8 cellular contexts compared by ENCODE assay signal in the genomic region with DNA sequence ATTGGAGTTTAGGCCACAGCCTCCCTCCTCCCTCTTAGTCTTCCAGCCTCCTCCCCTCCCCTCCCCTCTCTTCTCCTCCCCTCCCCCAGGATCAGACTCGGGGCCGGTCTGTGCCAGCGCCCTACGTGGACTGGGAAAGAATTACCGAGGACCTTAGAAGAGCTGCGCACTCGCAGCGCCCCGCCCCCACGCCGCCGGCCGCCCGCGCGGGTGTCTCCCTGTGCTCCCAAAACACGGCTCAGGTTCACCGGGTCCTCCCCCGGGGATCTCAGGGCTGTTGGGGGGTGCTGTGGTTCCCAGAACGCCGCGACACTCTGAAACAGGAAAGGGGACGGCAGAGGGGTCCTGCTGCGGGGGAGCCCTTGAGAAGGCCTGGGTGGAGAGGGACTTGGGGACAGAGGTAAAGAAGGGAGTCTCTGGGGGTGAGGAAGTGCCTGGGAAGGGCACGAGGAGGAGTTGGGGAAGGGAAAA.
DNase-seq lines count a peak whose midpoint lies in the region; ATAC-seq and TF ChIP-seq lines count a peak whose summit lies in the region.

No MANE protein-coding gene starts in this region.

- TF ChIP-seq EP300 in SK-N-SH (IDR thresholded peaks at IDR 0.05; ENCODE audit: borderline replicate concordance in 1 of 2, low read depth in 1 of 2, low read length in 1 of 2) = peak; percentile 33 to 70; a peak in 3 of 4 replicates

- H3K27me3 ChIP-seq in SK-N-SH (ENCODE audit: insufficient read depth) (no peaks in the 10 kb centered on the region), adipocyte (replicated peaks; ENCODE audit: control insufficient read depth, insufficient read depth, low read length) (no peaks in the 10 kb centered on the region), osteoblast (ENCODE audit: insufficient read depth, low read length) (no peaks in the 10 kb centered on the region)

- H3K79me2 ChIP-seq in SK-N-SH (ENCODE audit: insufficient read depth) (no peaks in the 10 kb centered on the region), osteoblast (ENCODE audit: insufficient read depth, low read length) (no peaks in the 10 kb centered on the region)

- ATAC-seq in HG03460 (IDR thresholded peaks at IDR 0.05; ENCODE audit: unreplicated experiment) (no peak), HG03520 (IDR thresholded peaks at IDR 0.05; ENCODE audit: unreplicated experiment) (no peak)

- H3K9ac ChIP-seq in SK-N-SH (no peak overlapping the region), adipocyte (ENCODE audit: low read length) (peak overlapping the region; percentile 38)

- in situ Hi-C loops in Caki2 (cut with HindIII; ENCODE audit: low pct_unique_long_range_greater_than_20kb, low sequenced_read_pairs) = no loop called here

- H2AFZ ChIP-seq in SK-N-SH (ENCODE audit: low read depth) (0 out of 2 replicates have a peak overlapping the region, but pooled peaks have one; percentile 56), osteoblast (ENCODE audit: low read length) (no peak overlapping the region)

- H3K4me3 ChIP-seq in SK-N-SH (ENCODE audit: low read depth in 2 of 2, low read length in 1 of 2) (no peak overlapping the region), adipocyte (ENCODE audit: low read length) (peak overlapping the region; percentile 56), osteoblast (ENCODE audit: insufficient read depth, low read length) (no peak overlapping the region)

- intact Hi-C loops in cardiac septum (cut with DNase I) = loop anchor here (5.0 kb wide), 1 partner anchor 190 kb away; no protein-coding TSS in a partner anchor

- H3K4me2 ChIP-seq in SK-N-SH (no peak overlapping the region), osteoblast (ENCODE audit: insufficient read depth, low read length) (no peak overlapping the region)

- DNase-seq in Caki2 (ENCODE audit: low read depth) (peak; percentile 67), M059J (ENCODE audit: low read depth) (peak; percentile 78), SK-N-SH (peak; percentile 90), adipocyte (ENCODE audit: low read depth) (peak; percentile 74), cardiac septum (ENCODE audit: low spot score) (peak; percentile 93), osteoblast (ENCODE audit: insufficient read length, low spot score, missing footprints) (peak; percentile 87)

- TF ChIP-seq CTCF in SK-N-SH (IDR thresholded peaks at IDR 0.05) (no peak), osteoblast (IDR thresholded peaks at IDR 0.05; ENCODE audit: extremely low read depth, low read depth, low read length) (no peak)

- POLR2A ChIA-PET in SK-N-SH (lab: Yijun Ruan, JAX) = interaction anchor here (1.6 kb wide), 1 partner anchor 120 kb away, joined by 6 read pairs; no protein-coding TSS in a partner anchor

- H3K27ac ChIP-seq in SK-N-SH (ENCODE audit: low read depth in 2 of 2, low read length in 1 of 2) = peak overlapping the region in 1 of 2 experiments; percentile 13; a peak in 1 of 4 replicates
- no peak overlapping the region for H3K27ac ChIP-seq in osteoblast (ENCODE audit: low read depth, low read length)

- H4K20me1 ChIP-seq in SK-N-SH (ENCODE audit: insufficient read depth) (no peaks in the 10 kb centered on the region), osteoblast (ENCODE audit: insufficient read depth, low read length) (no peaks in the 10 kb centered on the region)

- H3K4me1 ChIP-seq in SK-N-SH (ENCODE audit: control insufficient read depth in 1 of 2, insufficient read depth in 2 of 2, low read depth in 1 of 2, low read length in 1 of 2) (peaks cover 12 to 18% of the 10 kb centered on the region in 2 experiments; a peak in 3 of 4 replicates), adipocyte (ENCODE audit: control insufficient read depth, insufficient read depth, low read length) (peaks cover 19% of the 10 kb centered on the region), osteoblast (ENCODE audit: insufficient read depth, low read length) (peaks cover 9% of the 10 kb centered on the region)

- H3K36me3 ChIP-seq in SK-N-SH (replicated peaks in 1 of 2; ENCODE audit: control insufficient read depth in 1 of 2, insufficient read depth in 2 of 2, low read length in 1 of 2) = no peaks in the 10 kb centered on the region
- H3K36me3 ChIP-seq in adipocyte (ENCODE audit: control insufficient read depth, insufficient read depth, low read length, severe bottlenecking) = no peaks in the 10 kb centered on the region
- no peaks in the 10 kb centered on the region for H3K36me3 ChIP-seq in osteoblast (ENCODE audit: insufficient read depth, low read length)

- no peaks in the 10 kb centered on the region for H3K9me2 ChIP-seq in SK-N-SH

- 7% methylated on average over 24 of the region's 25 CpGs for WGBS in SK-N-SH (ENCODE audit: low lambda C conversion rate)

- peak; percentile 45 for TF ChIP-seq RAD21 in SK-N-SH (IDR thresholded peaks at IDR 0.05; ENCODE audit: low read length)

- no peaks in the 10 kb centered on the region for H3K9me3 ChIP-seq in SK-N-SH
- no peaks in the 10 kb centered on the region for H3K9me3 ChIP-seq in adipocyte (ENCODE audit: control insufficient read depth, low read length)
- H3K9me3 ChIP-seq in osteoblast (ENCODE audit: low read depth, low read length) = no peaks in the 10 kb centered on the region

- no peaks in the 10 kb centered on the region for H3F3A ChIP-seq in SK-N-SH (replicated peaks; ENCODE audit: insufficient read depth)

- CTCF ChIA-PET in SK-N-SH (lab: Yijun Ruan, JAX) = no interaction called here

TF ChIP-seq in SK-N-SH, 30 proteins besides CTCF, POLR2A, EP300 and RAD21:
- TF ChIP-seq YY1 (IDR thresholded peaks at IDR 0.05; ENCODE audit: low read depth) (no peak), CHD2 (IDR thresholded peaks at IDR 0.05; ENCODE audit: low read length, partially characterized antibody) (peak; percentile 92), TCF12 (IDR thresholded peaks at IDR 0.05) (peak; percentile 36; the same call in 1 of the 2 replicates), FOXJ3 (CRISPR knock-in tag; IDR thresholded peaks at IDR 0.05) (no peak), TEAD4 (IDR thresholded peaks at IDR 0.05; ENCODE audit: borderline replicate concordance, insufficient read depth) (peak; percentile 18; the same call in 1 of the 2 replicates), NFIC (IDR thresholded peaks at IDR 0.05; ENCODE audit: borderline replicate concordance) (peak; percentile 41; the same call in 1 of the 2 replicates), RXRA (IDR thresholded peaks at IDR 0.05; ENCODE audit: borderline replicate concordance, low read depth) (0 out of 2 replicates have a peak, but pooled peaks have one; percentile 39), SMC3 (IDR thresholded peaks at IDR 0.05; ENCODE audit: low read depth, low read length) (peak; percentile 35)
- TF ChIP-seq, protein P1, sequence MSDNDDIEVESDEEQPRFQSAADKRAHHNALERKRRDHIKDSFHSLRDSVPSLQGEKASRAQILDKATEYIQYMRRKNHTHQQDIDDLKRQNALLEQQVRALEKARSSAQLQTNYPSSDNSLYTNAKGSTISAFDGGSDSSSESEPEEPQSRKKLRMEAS (IDR thresholded peaks at IDR 0.05; ENCODE audit: low read depth) = 0 out of 2 replicates have a peak, but pooled peaks have one; percentile 26
- TF ChIP-seq, protein P2, sequence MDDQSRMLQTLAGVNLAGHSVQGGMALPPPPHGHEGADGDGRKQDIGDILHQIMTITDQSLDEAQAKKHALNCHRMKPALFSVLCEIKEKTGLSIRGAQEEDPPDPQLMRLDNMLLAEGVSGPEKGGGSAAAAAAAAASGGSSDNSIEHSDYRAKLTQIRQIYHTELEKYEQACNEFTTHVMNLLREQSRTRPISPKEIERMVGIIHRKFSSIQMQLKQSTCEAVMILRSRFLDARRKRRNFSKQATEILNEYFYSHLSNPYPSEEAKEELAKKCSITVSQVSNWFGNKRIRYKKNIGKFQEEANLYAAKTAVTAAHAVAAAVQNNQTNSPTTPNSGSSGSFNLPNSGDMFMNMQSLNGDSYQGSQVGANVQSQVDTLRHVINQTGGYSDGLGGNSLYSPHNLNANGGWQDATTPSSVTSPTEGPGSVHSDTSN (IDR thresholded peaks at IDR 0.05) = 0 out of 2 replicates have a peak, but pooled peaks have one; percentile 34
